3 cellular contexts compared by ENCODE assay signal in genomic region chr6:78150425-78150824, GRCh38.
A peak's percentile ranks its signal among the peaks of the same experiment; 100 is the strongest.
TF ChIP-seq lines count a peak whose summit lies in the region.

No MANE protein-coding gene starts in this region.

TF ChIP-seq in A549, 52 proteins besides CTCF, POLR2A, EP300 and RAD21:
- TF ChIP-seq MAFK (IDR thresholded peaks at IDR 0.05; ENCODE audit: partially characterized antibody), result peak; percentile 70
- TF ChIP-seq HOXB5 (CRISPR knock-in tag; IDR thresholded peaks at IDR 0.05), result no peak
- no peak for TF ChIP-seq MAZ (IDR thresholded peaks at IDR 0.05; ENCODE audit: borderline replicate concordance, low read depth, low read length)

TF ChIP-seq in IMR-90, 13 proteins besides CTCF, POLR2A, EP300 and RAD21:
- TF ChIP-seq ELK1 (IDR thresholded peaks at IDR 0.05; ENCODE audit: borderline replicate concordance, low read depth, low read length) (no peak), MAFK (IDR thresholded peaks at IDR 0.05; ENCODE audit: low read depth, low read length) (peak; percentile 85)
TF ChIP-seq in IMR-90: peak in this region for 1.

TF ChIP-seq in H1, 55 proteins besides CTCF, POLR2A, EP300 and RAD21:
- peak; percentile 54; the same call in 1 of the 2 replicates for TF ChIP-seq MAFK (IDR thresholded peaks at IDR 0.05; ENCODE audit: low read depth, low read length)
- TF ChIP-seq JUN (IDR thresholded peaks at IDR 0.05; ENCODE audit: low read depth, low read length), result no peak
